8 cellular contexts compared by ENCODE assay signal in genomic region chr9:33290247-33290993, GRCh38. TPM values are rescaled to one million over a fixed set of nuclear protein-coding genes. Genes with fewer than 3 reads are reported as not detected.
DNase-seq lines count a peak whose midpoint lies in the region; ATAC-seq and TF ChIP-seq lines count a peak whose summit lies in the region.

TSS of gene NFX1 (plus strand) at chr9:33290516. CDS start at chr9:33290573, 57 bp downstream.

- WGBS in ovary, 3 donors: 0% methylated on average over 45 to 60 of the region's 60 CpGs
- 0% methylated on average over 34 to 49 of the region's 60 CpGs for WGBS in thyroid gland, 2 donors

- intact Hi-C loops in head of caudate nucleus (cut with DNase I) (loop anchor here (2.0 to 10.0 kb wide), 2 partner anchors 26 to 184 kb away; partner anchors contain the start of genes BAG1, CHMP5 and NOL6), ovary (cut with DNase I) (no loop called here), thyroid gland (cut with DNase I) (no loop called here)

- H3K4me3 ChIP-seq in GM12864 (ENCODE audit: low read depth, low read length): peak within 1 kb of the TSS; percentile 93
- peak within 1 kb of the TSS; percentile 96 for H3K4me3 ChIP-seq in ovary
- peak within 1 kb of the TSS; percentile 61 to 82 (median 71) for H3K4me3 ChIP-seq in thyroid gland (replicated peaks in 1 of 3)

- H3K9me3 ChIP-seq in ovary (no peaks in the 10 kb centered on the region), thyroid gland (no peaks in the 10 kb centered on the region)

- DNase-seq in GM12864 (ENCODE audit: low read depth) (peak; percentile 93), NCI-H1417 (lab: John Stamatoyannopoulos, UW) (peak; percentile 90 to 95 (median 91)), SW 1271 (lab: John Stamatoyannopoulos, UW) (peak; percentile 84 to 86), head of caudate nucleus (peak; percentile 84 to 99 (median 95)), ovary (peak; percentile 98 to 99 (median 99)), thyroid gland (peak; percentile 98)
- peak; percentile 91 for DNase-seq in activated naive CD8-positive, alpha-beta T cell treated with anti-CD3 and anti-CD28 coated beads, Interleukin-2, amount 50 U/mL, for 16 hours (ENCODE audit: low read depth, low spot score)

- H3K27ac ChIP-seq in ovary: peak within 1 kb of the TSS; percentile 82 to 89
- H3K27ac ChIP-seq in thyroid gland: peak within 1 kb of the TSS; percentile 97 to 99 (median 98)

- peak; percentile 89 for ATAC-seq in HG02759 (IDR thresholded peaks at IDR 0.05; ENCODE audit: unreplicated experiment)

- H3K36me3 ChIP-seq in ovary: no peaks in the 10 kb centered on the region
- peaks cover 5% of the 10 kb centered on the region in 2 donors for H3K36me3 ChIP-seq in thyroid gland

- TF ChIP-seq EP300 in ovary (IDR thresholded peaks at IDR 0.05): peak; percentile 67

- H3K4me1 ChIP-seq in ovary (ENCODE audit: insufficient read depth) (peaks cover 8% of the 10 kb centered on the region), thyroid gland (peaks cover 22 to 34% of the 10 kb centered on the region in 2 donors)

- H3K27me3 ChIP-seq in ovary: no peaks in the 10 kb centered on the region
- H3K27me3 ChIP-seq in thyroid gland: no peaks in the 10 kb centered on the region

- no peak for TF ChIP-seq CTCF in GM12864 (IDR thresholded peaks at IDR 0.05; ENCODE audit: low read depth, low read length, missing control alignments)
- no peak for TF ChIP-seq CTCF in ovary (IDR thresholded peaks at IDR 0.05)
- TF ChIP-seq CTCF in thyroid gland (IDR thresholded peaks at IDR 0.05): peak in 1 of 6 experiments; percentile 23

- TF ChIP-seq POLR2A in ovary (IDR thresholded peaks at IDR 0.05) (peak; percentile 90), thyroid gland (IDR thresholded peaks at IDR 0.05) (peak; percentile 29 to 96)

RNA-seq across cellular contexts. Expression of gene NFX1, which starts in this region (rescaled TPM):
- total RNA-seq in ovary (10 to 100 TPM; 23.4 to 44.5 (median 34.3) TPM), thyroid gland (10 to 100 TPM; 44.7 to 65.3 (median 49.8) TPM)
- 10 to 100 TPM; 18.5 to 38.9 TPM for polyA plus RNA-seq in ovary

Comparison
In these comparisons a context has a peak if more than half of its experiments do, and no peak if none do; other contexts are left out.
1. Peak in every context shown above with its lines: DNase-seq, ATAC-seq, H3K4me3 ChIP-seq and H3K27ac ChIP-seq.